ENCODE assay signal across 17 cellular contexts in the genomic region with DNA sequence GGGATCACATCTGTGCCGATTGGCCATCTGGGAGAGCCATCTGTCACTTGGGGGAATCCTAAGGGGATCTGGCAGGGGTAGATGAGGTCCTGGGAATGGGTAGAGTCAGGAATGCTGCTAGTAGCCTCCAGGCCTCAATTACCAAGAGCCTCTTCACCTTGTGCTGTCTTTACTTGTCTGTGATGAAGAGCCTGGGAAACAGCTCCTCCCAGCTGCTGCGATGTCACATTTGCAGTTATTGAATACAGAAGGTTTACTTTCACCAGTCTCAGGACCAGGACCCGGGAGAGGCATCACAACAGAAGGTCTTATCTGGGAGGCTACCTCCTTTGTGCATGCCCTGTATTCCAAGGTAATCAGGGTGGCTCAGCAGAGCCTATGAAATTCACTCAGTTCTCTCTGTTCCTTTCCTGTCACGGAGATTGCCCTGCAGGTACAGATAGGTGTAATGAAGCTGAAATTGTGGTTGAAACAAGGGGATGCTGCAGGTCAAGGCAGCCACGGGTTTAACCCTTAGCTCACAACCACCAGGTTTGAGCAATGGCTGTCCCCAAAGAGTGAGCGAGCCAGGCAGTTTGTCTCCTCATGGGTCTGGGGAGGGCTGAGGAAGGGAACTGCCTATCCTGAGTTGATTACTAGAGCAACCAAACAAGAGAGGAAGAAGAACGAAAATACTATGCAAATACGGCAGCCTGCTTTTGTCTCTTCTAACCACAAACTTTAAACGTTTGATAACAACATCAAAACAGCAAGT.
DNase-seq lines count a peak whose midpoint lies in the region; FAIRE-seq and TF ChIP-seq lines count a peak whose summit lies in the region.
"Had no signal": no experiment of that assay in that cellular context is flagged by ENCODE, and none has a peak within 500 bp of the region (broad histone marks: within the 10 kb centered on the region; RNA-seq: fewer than 3 reads in every experiment).

No MANE protein-coding gene starts in this region.

- H3K36me3 ChIP-seq in H1 (ENCODE audit: control insufficient read depth in 2 of 4, insufficient read depth in 4 of 4, low read length in 3 of 4) (no peaks in the 10 kb centered on the region; a peak in 1 of 8 replicates), trophoblast cell (ENCODE audit: control insufficient read depth in 1 of 2, insufficient read depth in 2 of 2, low read length in 2 of 2) (no peaks in the 10 kb centered on the region)
- H3K36me3 ChIP-seq: colonic mucosa, ovary had no signal

- H3K79me1 ChIP-seq in H1 (ENCODE audit: low read depth, low read length) (no peaks in the 10 kb centered on the region), trophoblast cell (ENCODE audit: low read length) (peaks cover 2% of the 10 kb centered on the region)

- FAIRE-seq in H1 (lab: Jason Lieb, UNC): peak; percentile 7
- FAIRE-seq in H54 (lab: Jason Lieb, UNC): no peak

- H2BK120ac ChIP-seq in H1 (replicated peaks; ENCODE audit: low read depth, low read length) (no peak overlapping the region), trophoblast cell (ENCODE audit: insufficient read depth, low read length, poor library complexity) (no peak overlapping the region)

- H3K4ac ChIP-seq in H1 (replicated peaks; ENCODE audit: insufficient read length, low read depth, low read length) (no peak overlapping the region), trophoblast cell (ENCODE audit: low read depth, low read length) (no peak overlapping the region)

- WGBS in H1 (ENCODE audit: extremely low coverage in 1 of 2, insufficient coverage in 1 of 2, insufficient read length in 1 of 2, insufficient replicate concordance in 2 of 2, low coverage in 1 of 2, low lambda C conversion rate in 2 of 2, missing lambda C conversion rate in 1 of 2), 2 experiments: 66% methylated on average over 9 of the region's 9 CpGs; no CpG with 5 or more reads in 1 of the 2 experiments
- no CpG with 5 or more reads among the region's 9 CpGs for WGBS in trophoblast cell (ENCODE audit: extremely low coverage, insufficient coverage, insufficient read length)

- no peaks in the 10 kb centered on the region for H3K79me2 ChIP-seq in H1 (ENCODE audit: control insufficient read depth in 1 of 2, insufficient read depth in 2 of 2, low read length in 2 of 2)
- no peaks in the 10 kb centered on the region for H3K79me2 ChIP-seq in trophoblast cell (ENCODE audit: control insufficient read depth, insufficient read depth, low read length, poor library complexity)

- H3K23ac ChIP-seq in H1 (ENCODE audit: insufficient read length) (no peak overlapping the region), trophoblast cell (ENCODE audit: low read length) (no peak overlapping the region)

- peak in 1 of 3 experiments; percentile 23; a peak in 1 of 4 replicates for TF ChIP-seq CTCF in H1 (IDR thresholded peaks at IDR 0.05; ENCODE audit: control extremely low read depth in 1 of 3, insufficient read depth in 1 of 3, low read depth in 1 of 3, low read length in 3 of 3)
- no peak for TF ChIP-seq CTCF in dorsolateral prefrontal cortex (IDR thresholded peaks at IDR 0.05 in 54 of 56, conservative IDR thresholded peaks at IDR 0.05 in 2 of 56; ENCODE audit: low read depth in 1 of 56, partially characterized antibody in 56 of 56)

- H3K9ac ChIP-seq in H1 (replicated peaks in 1 of 4; ENCODE audit: extremely low read depth in 1 of 4, low read depth in 3 of 4, low read length in 3 of 4) (peak overlapping the region in 1 of 4 experiments; percentile 31; a peak in 1 of 7 replicates), trophoblast cell (ENCODE audit: low read length) (no peak overlapping the region)

- no peak overlapping the region for H3K27ac ChIP-seq in H1 (ENCODE audit: low read depth, low read length)
- no peak overlapping the region for H3K27ac ChIP-seq in dorsolateral prefrontal cortex
- no peak overlapping the region for H3K27ac ChIP-seq in trophoblast cell (ENCODE audit: low read depth, low read length)
- H3K27ac ChIP-seq: colonic mucosa, ovary, PC-9, testis had no signal

- 0 out of 2 replicates have a peak overlapping the region, but pooled peaks have one; percentile 15 for H2BK20ac ChIP-seq in H1 (ENCODE audit: low read length)

- no peak overlapping the region for H4K91ac ChIP-seq in H1 (replicated peaks; ENCODE audit: insufficient read length, low read length)
- no peak overlapping the region for H4K91ac ChIP-seq in trophoblast cell (ENCODE audit: low read depth, low read length)

- no peak overlapping the region for H3K4me3 ChIP-seq in H1 (ENCODE audit: extremely low read depth in 1 of 4, insufficient read depth in 2 of 4, low read depth in 3 of 4, low read length in 4 of 4)
- H3K4me3 ChIP-seq in dorsolateral prefrontal cortex: no peak overlapping the region
- H3K4me3 ChIP-seq in trophoblast cell (ENCODE audit: low read depth, low read length): no peak overlapping the region
- H3K4me3 ChIP-seq: colonic mucosa, ovary, PC-9, testis had no signal

- H4K8ac ChIP-seq in H1 (ENCODE audit: extremely low read depth, insufficient read depth, low read length): no peak overlapping the region
- no peak overlapping the region for H4K8ac ChIP-seq in trophoblast cell (ENCODE audit: low read depth, low read length)

- no peak for TF ChIP-seq POLR2A in H1 (IDR thresholded peaks at IDR 0.05; ENCODE audit: control extremely low read depth in 1 of 2, low read depth in 2 of 2, low read length in 2 of 2)
- no peak for TF ChIP-seq POLR2A in H54 (IDR thresholded peaks at IDR 0.05; ENCODE audit: low read depth, low read length)

- TF ChIP-seq RAD21 in H1 (IDR thresholded peaks at IDR 0.05 in 1 of 2, conservative IDR thresholded peaks at IDR 0.05 in 1 of 2; ENCODE audit: low read depth in 2 of 2, low read length in 2 of 2): peak; percentile 26 to 37

- no peak overlapping the region for H3K18ac ChIP-seq in H1 (ENCODE audit: extremely low read depth, low read length)
- H3K18ac ChIP-seq in trophoblast cell (ENCODE audit: low read length): no peak overlapping the region

- CTCF ChIA-PET in H1 (lab: Charles Lee; ENCODE audit: partially characterized antibody): interaction anchor here (0.6 to 1.3 kb wide), 6 partner anchors 9 to 359 kb away, joined by 3 read pairs; no protein-coding TSS in a partner anchor

- H4K5ac ChIP-seq in H1 (ENCODE audit: insufficient read length, low read depth, low read length): no peak overlapping the region

- POLR2A ChIA-PET in H1 (lab: Charles Lee; ENCODE audit: partially characterized antibody): no interaction called here

- H2AK5ac ChIP-seq in H1 (ENCODE audit: low read depth, low read length) (no peak overlapping the region), trophoblast cell (ENCODE audit: low read length) (no peak overlapping the region)

- H2BK5ac ChIP-seq in H1 (ENCODE audit: low read depth, low read length): peak overlapping the region; percentile 49; the same call in 1 of the 2 replicates
- no peak overlapping the region for H2BK5ac ChIP-seq in trophoblast cell (ENCODE audit: low read depth, low read length, poor library complexity)

- peak overlapping the region; percentile 19; the same call in 1 of the 2 replicates for H2BK15ac ChIP-seq in H1 (ENCODE audit: low read length)

- H3K14ac ChIP-seq in H1 (ENCODE audit: insufficient read length) (no peak overlapping the region), trophoblast cell (ENCODE audit: low read length) (no peak overlapping the region)

- no peak overlapping the region for H3K56ac ChIP-seq in H1 (replicated peaks; ENCODE audit: insufficient read length, low read depth, low read length)

- intact Hi-C loops in dorsolateral prefrontal cortex (cut with DNase I): no loop called here

- H3K4me2 ChIP-seq in H1 (ENCODE audit: insufficient read depth in 1 of 2, low read depth in 2 of 2, low read length in 2 of 2) (peak overlapping the region; percentile 50 to 52), trophoblast cell (ENCODE audit: low read length) (no peak overlapping the region)
- H3K4me2 ChIP-seq: PC-9 had no signal

- H3K4me1 ChIP-seq in H1 (replicated peaks in 1 of 4; ENCODE audit: control insufficient read depth in 3 of 4, insufficient read depth in 4 of 4, low read length in 3 of 4): peaks cover 6 to 9% (median 6%) of the 10 kb centered on the region in 4 experiments; a peak in 6 of 7 replicates
- peaks cover 6 to 8% of the 10 kb centered on the region in 2 experiments for H3K4me1 ChIP-seq in trophoblast cell (ENCODE audit: control insufficient read depth in 1 of 2, insufficient read depth in 2 of 2, low read length in 2 of 2)
- H3K4me1 ChIP-seq: colonic mucosa, testis had no signal

- H2AFZ ChIP-seq in H1 (ENCODE audit: low read length) (peak overlapping the region; percentile 97), trophoblast cell (ENCODE audit: insufficient read depth, low read length, poor library complexity) (no peak overlapping the region)
- H2AFZ ChIP-seq: PC-9 had no signal

- peak overlapping the region; percentile 54; the same call in 1 of the 2 replicates for H2BK12ac ChIP-seq in H1 (ENCODE audit: low read depth, low read length)
- H2BK12ac ChIP-seq in trophoblast cell (ENCODE audit: low read length): no peak overlapping the region

- TF ChIP-seq EP300 in H1 (IDR thresholded peaks at IDR 0.05; ENCODE audit: borderline replicate concordance in 1 of 2, low read depth in 2 of 2, low read length in 2 of 2): no peak

- DNase-seq in NCI-H510A treated with DMSO at 0.1 percent for 48 hours (lab: John Stamatoyannopoulos, UW) (peak; percentile 28), NCI-H510A (lab: John Stamatoyannopoulos, UW) (no peak), NCI-H2171 treated with DMSO at 0.1 percent for 48 hours (lab: John Stamatoyannopoulos, UW) (peak; percentile 95), H1 (ENCODE audit: low read depth in 1 of 2, low spot score in 2 of 2) (peak in 1 of 2 experiments; percentile 45), retina (peak; percentile 24), dorsolateral prefrontal cortex (no peak), H54 (ENCODE audit: insufficient read length, low spot score) (no peak), trophoblast cell (no peak)
- DNase-seq: activated T-cell treated with anti-CD3 and anti-CD28 coated beads, Interleukin-2, amount 50 U/mL, for 4 hours; colonic mucosa; KG1; midbrain; NCI-H2029 treated with DMSO at 0.1 percent for 48 hours; ovary; PC-9; T-helper 1 cell; testis had no signal

- H3K27me3 ChIP-seq in H1 (replicated peaks in 1 of 4; ENCODE audit: control insufficient read depth in 3 of 4, extremely low read depth in 1 of 4, insufficient read depth in 3 of 4, low read length in 3 of 4) (no peaks in the 10 kb centered on the region), dorsolateral prefrontal cortex (peaks cover 0 to 7% (median 0%) of the 10 kb centered on the region in 45 donors), trophoblast cell (ENCODE audit: insufficient read depth, low read length) (no peaks in the 10 kb centered on the region)
- H3K27me3 ChIP-seq: colonic mucosa, ovary, testis had no signal

- H3K23me2 ChIP-seq in H1 (ENCODE audit: low read depth, low read length): no peaks in the 10 kb centered on the region; the same call in 1 of the 2 replicates

- H4K20me1 ChIP-seq in H1 (replicated peaks in 1 of 2; ENCODE audit: control insufficient read depth in 1 of 2, insufficient read depth in 2 of 2, low read length in 2 of 2): no peaks in the 10 kb centered on the region

- H3K9me3 ChIP-seq in H1 (ENCODE audit: insufficient read depth in 2 of 2, low read depth in 1 of 2, low read length in 1 of 2) (no peaks in the 10 kb centered on the region), trophoblast cell (ENCODE audit: insufficient read depth, low read depth, low read length) (no peaks in the 10 kb centered on the region)
- H3K9me3 ChIP-seq: colonic mucosa, ovary, testis had no signal

- no peak overlapping the region for H4K12ac ChIP-seq in trophoblast cell (ENCODE audit: low read depth, low read length)

Comparison
In these comparisons a context has a peak if more than half of its experiments do, and no peak if none do; other contexts are left out.
1. DNase-seq: peak in NCI-H510A treated with DMSO at 0.1 percent for 48 hours (single experiment), NCI-H2171 treated with DMSO at 0.1 percent for 48 hours (single experiment) and retina (single experiment); none in NCI-H510A (single experiment), dorsolateral prefrontal cortex (0 of 10), H54 (single experiment) and trophoblast cell (0 of 2).